Comparison of ENCODE assay signal across 9 cellular contexts in genomic region chr16:57899771-57900661, GRCh38.
DNase-seq lines count a peak whose midpoint lies in the region; ATAC-seq and TF ChIP-seq lines count a peak whose summit lies in the region.
"Had no signal": no experiment of that assay in that cellular context is flagged by ENCODE, and none has a peak within 500 bp of the region (broad histone marks: within the 10 kb centered on the region; RNA-seq: fewer than 3 reads in every experiment).

No MANE protein-coding gene starts in this region.

- no peak overlapping the region for H3K4me3 Mint-ChIP-seq in nephron
- H3K4me3 Mint-ChIP-seq: IgD-negative memory B cell had no signal

- peak overlapping the region; percentile 42 for H3K4me2 ChIP-seq in OCI-LY3 (ENCODE audit: low read length)

- H3K4me3 ChIP-seq in OCI-LY3 (ENCODE audit: low read length) = no peak overlapping the region
- no peak overlapping the region for H3K4me3 ChIP-seq in esophagus squamous epithelium

- intact Hi-C loops in esophagus squamous epithelium (cut with DNase I) = loop anchor here (5.0 kb wide), 1 partner anchor 102 kb away; the partner anchor contains the start of genes USB1 and ZNF319

- no peak overlapping the region for H3K9ac ChIP-seq in OCI-LY3 (ENCODE audit: low read length)

- no peak overlapping the region for H2AFZ ChIP-seq in OCI-LY3 (ENCODE audit: low read depth, low read length)

- TF ChIP-seq CTCF in OCI-LY3 (IDR thresholded peaks at IDR 0.05; ENCODE audit: low read depth, low read length) (peak; percentile 92), esophagus squamous epithelium (IDR thresholded peaks at IDR 0.05) (peak; percentile 66 to 89 (median 84)), nephron (IDR thresholded peaks at IDR 0.05; ENCODE audit: unreplicated experiment in 3 of 3) (peak; percentile 87 to 91 (median 89))

- H3K27ac ChIP-seq in OCI-LY3 (ENCODE audit: low read length) (no peak overlapping the region), esophagus squamous epithelium (no peak overlapping the region)

- no peaks in the 10 kb centered on the region for H3K9me3 Mint-ChIP-seq in nephron
- H3K9me3 Mint-ChIP-seq: IgD-negative memory B cell had no signal

- TF ChIP-seq POLR2A in esophagus squamous epithelium (IDR thresholded peaks at IDR 0.05) = no peak

- peak overlapping the region in 2 of 3 experiments; percentile 9 to 46 for H3K27ac Mint-ChIP-seq in nephron
- H3K27ac Mint-ChIP-seq: IgD-negative memory B cell had no signal

- DNase-seq in COLO829 (ENCODE audit: low spot score) (peak; percentile 30), HS-27A (ENCODE audit: low read depth) (peak; percentile 17), activated T-cell treated with anti-CD3 and anti-CD28 coated beads for 24 hours (ENCODE audit: low read depth) (peak; percentile 60), esophagus squamous epithelium (lab: John Stamatoyannopoulos, UW) (no peak)
- peak; percentile 28 to 84 (median 62) for DNase-seq in stimulated activated naive CD4-positive, alpha-beta T cell (lab: John Stamatoyannopoulos, UW)

- H3K79me2 ChIP-seq in OCI-LY3 (ENCODE audit: low read length) = no peaks in the 10 kb centered on the region

- H4K20me1 ChIP-seq in OCI-LY3 (ENCODE audit: insufficient read depth, low read length) = no peaks in the 10 kb centered on the region

- no peaks in the 10 kb centered on the region for H3K36me3 Mint-ChIP-seq in nephron (ENCODE audit: low read depth)
- H3K36me3 Mint-ChIP-seq: IgD-negative memory B cell had no signal

- H3K36me3 ChIP-seq in OCI-LY3 (replicated peaks; ENCODE audit: low read depth, low read length) = no peaks in the 10 kb centered on the region
- H3K36me3 ChIP-seq in esophagus squamous epithelium = no peaks in the 10 kb centered on the region

- H3K9me3 ChIP-seq in OCI-LY3 (ENCODE audit: insufficient read depth, low read length) (no peaks in the 10 kb centered on the region), esophagus squamous epithelium (no peaks in the 10 kb centered on the region)

- peaks cover 36% of the 10 kb centered on the region for H3K27me3 Mint-ChIP-seq in nephron (ENCODE audit: low read depth)

- 15 to 19% methylated on average over 8 of the region's 12 CpGs for WGBS in esophagus squamous epithelium, 2 donors

- ATAC-seq in HG03432 (IDR thresholded peaks at IDR 0.05; ENCODE audit: unreplicated experiment) = no peak

- no peaks in the 10 kb centered on the region for H3K4me1 Mint-ChIP-seq in nephron

- peaks cover 7% of the 10 kb centered on the region for H3K4me1 ChIP-seq in OCI-LY3 (ENCODE audit: low read length)
- H3K4me1 ChIP-seq in esophagus squamous epithelium = peaks cover 0 to 11% (median 0%) of the 10 kb centered on the region in 3 donors

- H3K27me3 ChIP-seq in OCI-LY3 (ENCODE audit: low read depth, low read length) (peaks cover 21% of the 10 kb centered on the region), esophagus squamous epithelium (peaks cover 0 to 65% (median 3%) of the 10 kb centered on the region in 4 donors)
